In the genomic region with DNA sequence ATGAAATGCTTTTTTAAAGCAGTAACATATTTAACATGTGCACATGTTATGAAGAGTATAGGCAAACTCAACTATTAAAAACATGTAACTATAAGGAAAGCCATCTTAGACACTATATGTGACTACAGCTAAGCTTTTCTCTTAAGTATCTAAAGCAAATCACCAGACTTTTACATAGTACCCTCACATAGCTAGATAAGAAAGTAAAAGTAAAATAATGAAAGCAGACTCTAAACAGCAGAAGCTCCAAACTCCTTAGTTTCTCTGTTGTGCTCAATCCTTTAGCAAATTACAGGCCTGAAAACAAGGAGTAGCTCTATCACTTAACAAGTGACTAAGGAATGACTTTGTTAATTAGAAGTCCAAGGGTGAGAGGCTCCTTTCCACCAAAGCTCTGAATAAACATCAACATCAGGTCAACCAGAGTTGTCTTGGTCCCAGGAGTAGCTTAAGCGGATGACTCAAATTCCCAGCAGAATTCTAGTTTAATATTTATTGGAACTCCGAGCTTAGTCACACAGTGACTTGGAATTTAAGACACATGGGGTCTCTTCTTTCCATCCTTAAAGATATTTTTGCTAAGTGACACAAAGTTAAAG, we compare ENCODE assay signal across 8 cellular contexts. TPM values are rescaled to one million over a fixed set of nuclear protein-coding genes. Genes with fewer than 3 reads are reported as not detected.
DNase-seq lines count a peak whose midpoint lies in the region; ATAC-seq and TF ChIP-seq lines count a peak whose summit lies in the region.

No MANE protein-coding gene starts in this region.

- WGBS in sigmoid colon, 2 donors = 10 to 36% methylated on average over 2 of the region's 2 CpGs

- TF ChIP-seq EP300 in sigmoid colon (IDR thresholded peaks at IDR 0.05) = no peak

- H3K36me3 ChIP-seq in sigmoid colon = no peaks in the 10 kb centered on the region

- peak overlapping the region in 3 of 4 donors; percentile 32 to 97 (median 54) for H3K27ac ChIP-seq in sigmoid colon

- no peaks in the 10 kb centered on the region for H3K9me3 ChIP-seq in sigmoid colon

- DNase-seq in M059J (ENCODE audit: low read depth) (peak; percentile 70), endothelial cell (ENCODE audit: low spot score) (no peak), sigmoid colon (no peak), iPS-NIHi7 (ENCODE audit: extremely low spot score) (no peak), NCI-H2171 treated with DMSO at 0.1 percent for 48 hours (lab: John Stamatoyannopoulos, UW) (no peak), G401 (ENCODE audit: low spot score) (no peak)

- H3K4me1 ChIP-seq in sigmoid colon = peaks cover 0 to 87% (median 73%) of the 10 kb centered on the region in 4 donors

- ATAC-seq in GM19023 (IDR thresholded peaks at IDR 0.05; ENCODE audit: unreplicated experiment) (peak; percentile 44), GM19324 (IDR thresholded peaks at IDR 0.05; ENCODE audit: low FRiP score, unreplicated experiment) (no peak)

- H3K36me3 Mint-ChIP-seq in endothelial cell (ENCODE audit: low read depth, unreplicated experiment) = peaks cover 7% of the 10 kb centered on the region

- intact Hi-C loops in sigmoid colon (cut with DNase I) = no loop called here

- no peaks in the 10 kb centered on the region for H3K9me3 Mint-ChIP-seq in endothelial cell (ENCODE audit: unreplicated experiment)

- in situ Hi-C loops in G401 (cut with HindIII; ENCODE audit: low sequenced_read_pairs) = no loop called here

- peak overlapping the region; percentile 68 for H3K27ac Mint-ChIP-seq in endothelial cell (ENCODE audit: unreplicated experiment)

- H3K27me3 Mint-ChIP-seq in endothelial cell (ENCODE audit: unreplicated experiment) = peaks cover 5% of the 10 kb centered on the region

- H3K4me3 ChIP-seq in sigmoid colon = no peak overlapping the region

- H3K27me3 ChIP-seq in sigmoid colon = no peaks in the 10 kb centered on the region

- H3K4me1 Mint-ChIP-seq in endothelial cell (ENCODE audit: unreplicated experiment) = peaks cover 86% of the 10 kb centered on the region

- TF ChIP-seq CTCF in endothelial cell (IDR thresholded peaks at IDR 0.05; ENCODE audit: unreplicated experiment) = no peak
- TF ChIP-seq CTCF in sigmoid colon (IDR thresholded peaks at IDR 0.05) = no peak

- no peak for TF ChIP-seq POLR2A in sigmoid colon (IDR thresholded peaks at IDR 0.05)

- H3K4me3 Mint-ChIP-seq in endothelial cell (ENCODE audit: unreplicated experiment) = peak overlapping the region; percentile 31

RNA-seq across cellular contexts. Expression of a gene that starts 6.0 kb away (rescaled TPM):
- total RNA-seq in M059J (2014; rRNA removed; shearing (Covaris generic)) = 14.1 and 17.2 TPM in 2 replicates
- 72.1 TPM for total RNA-seq in endothelial cell (ENCODE audit: unreplicated experiment)
- 10 to 100 TPM; 26.3 to 35.3 (median 28.8) TPM for total RNA-seq in sigmoid colon
- polyA plus RNA-seq in sigmoid colon = 10 to 100 TPM; 10.2 to 15.0 (median 11.6) TPM
- total RNA-seq in G401 (2014; rRNA removed; shearing (Covaris generic)) = 33.5 and 56.4 TPM in 2 replicates
